Comparison of ENCODE assay signal across 12 cellular contexts in the genomic region with DNA sequence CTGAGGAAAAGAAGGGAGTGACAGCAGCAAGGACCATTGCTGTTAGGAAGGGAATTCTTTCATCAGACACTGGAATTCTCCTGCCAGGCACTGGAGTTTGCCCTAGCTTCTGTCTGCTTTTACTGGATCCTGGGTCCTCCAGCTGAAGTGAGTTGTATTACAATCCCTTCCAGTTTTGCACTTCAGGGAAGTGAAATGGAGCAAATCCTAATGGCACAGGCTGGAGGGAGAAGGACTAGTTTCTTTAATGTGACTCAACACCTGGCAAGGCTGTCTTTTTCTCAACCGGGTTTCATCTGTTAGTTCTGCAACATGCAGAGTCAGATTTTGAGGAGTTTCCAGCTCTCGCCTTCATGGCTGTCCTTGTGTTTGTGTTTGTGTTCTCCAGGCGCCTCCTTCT. TPM values are rescaled to one million over a fixed set of nuclear protein-coding genes. Genes with fewer than 3 reads are reported as not detected.
DNase-seq lines count a peak whose midpoint lies in the region; ATAC-seq and TF ChIP-seq lines count a peak whose summit lies in the region.
"Had no signal": no experiment of that assay in that cellular context is flagged by ENCODE, and none has a peak within 500 bp of the region (broad histone marks: within the 10 kb centered on the region; RNA-seq: fewer than 3 reads in every experiment).

No MANE protein-coding gene starts in this region.

- H3K4me1 ChIP-seq in body of pancreas (peaks cover 48% of the 10 kb centered on the region), gastroesophageal sphincter (peaks cover 15 to 71% (median 18%) of the 10 kb centered on the region in 3 donors), sigmoid colon (peaks cover 0 to 85% (median 62%) of the 10 kb centered on the region in 4 donors)

- TF ChIP-seq POLR2A in body of pancreas (IDR thresholded peaks at IDR 0.05), result no peak
- no peak for TF ChIP-seq POLR2A in gastroesophageal sphincter (IDR thresholded peaks at IDR 0.05)
- TF ChIP-seq POLR2A in sigmoid colon (IDR thresholded peaks at IDR 0.05), result no peak

- H3K27ac ChIP-seq in body of pancreas (peak overlapping the region; percentile 76 to 83 (median 79)), gastroesophageal sphincter (peak overlapping the region; percentile 36 to 75 (median 68)), sigmoid colon (peak overlapping the region; percentile 50 to 90 (median 82)), caudate nucleus (ENCODE audit: low read depth, low read length) (no peak overlapping the region)

- H3K4me3 ChIP-seq in body of pancreas (no peak overlapping the region), gastroesophageal sphincter (no peak overlapping the region), sigmoid colon (peak overlapping the region in 1 of 4 donors; percentile 0)
- H3K4me3 ChIP-seq: GM12878 had no signal

- ATAC-seq in body of pancreas (peak; percentile 88), gastroesophageal sphincter (peak; percentile 60), GM18519 (IDR thresholded peaks at IDR 0.05; ENCODE audit: low FRiP score, unreplicated experiment) (no peak)
- ATAC-seq: GM12878; stimulated activated effector memory CD8-positive, alpha-beta T cell treated with anti-CD3 and anti-CD28 coated beads, Interleukin-12 subunit alpha, Interleukin-12 subunit beta, amount 100 ng/mL, for 72 hours had no signal

- WGBS in body of pancreas, 2 donors, result 27 to 30% methylated on average over 3 of the region's 3 CpGs
- 37% methylated on average over 3 of the region's 3 CpGs for WGBS in gastroesophageal sphincter (ENCODE audit: low coverage in 1 of 2), 2 donors
- 82 to 83% methylated on average over 3 of the region's 3 CpGs for WGBS in sigmoid colon, 2 donors

- H3K36me3 ChIP-seq in body of pancreas (replicated peaks in 1 of 2; ENCODE audit: insufficient read depth in 1 of 2, low read depth in 2 of 2) (no peaks in the 10 kb centered on the region), gastroesophageal sphincter (no peaks in the 10 kb centered on the region), sigmoid colon (no peaks in the 10 kb centered on the region)

- intact Hi-C loops in body of pancreas (cut with DNase I), result no loop called here
- intact Hi-C loops in sigmoid colon (cut with DNase I), result loop anchor here (2.0 kb wide), 1 partner anchor 43 kb away; no protein-coding TSS in a partner anchor

- TF ChIP-seq CTCF in body of pancreas (IDR thresholded peaks at IDR 0.05), result peak in 3 of 7 experiments; percentile 8 to 25 (median 14)
- TF ChIP-seq CTCF in gastroesophageal sphincter (IDR thresholded peaks at IDR 0.05), result no peak
- TF ChIP-seq CTCF in sigmoid colon (IDR thresholded peaks at IDR 0.05), result no peak

- H3K27me3 ChIP-seq in body of pancreas (no peaks in the 10 kb centered on the region), gastroesophageal sphincter (no peaks in the 10 kb centered on the region), sigmoid colon (no peaks in the 10 kb centered on the region)

- DNase-seq in GM04504 (ENCODE audit: low read depth) (peak; percentile 56), body of pancreas (peak; percentile 63 to 84 (median 76)), sigmoid colon (peak; percentile 83), caudate nucleus (lab: John Stamatoyannopoulos, UW) (no peak), cerebellar nuclear complex (lab: John Stamatoyannopoulos, UW) (no peak)
- no peak for DNase-seq in activated CD4-positive, alpha-beta T cell treated with anti-CD3 and anti-CD28 coated beads, Interleukin-2, amount 50 U/mL, for 1 hour
- DNase-seq: activated CD4-positive, CD25-positive, alpha-beta regulatory T cell; midbrain had no signal

- TF ChIP-seq EP300 in gastroesophageal sphincter (IDR thresholded peaks at IDR 0.05), result no peak
- TF ChIP-seq EP300 in sigmoid colon (IDR thresholded peaks at IDR 0.05), result no peak

- H3K9me3 ChIP-seq in body of pancreas (no peaks in the 10 kb centered on the region), gastroesophageal sphincter (no peaks in the 10 kb centered on the region), sigmoid colon (no peaks in the 10 kb centered on the region)

RNA-seq across cellular contexts. Expression of a gene that starts 45.8 kb away (rescaled TPM):
- total RNA-seq in body of pancreas, result 10 to 100 TPM; 17.5 to 17.9 TPM
- total RNA-seq in gastroesophageal sphincter, result 10 to 100 TPM; 18.7 to 30.1 (median 21.1) TPM
- 10 to 100 TPM; 15.7 to 35.2 (median 23.6) TPM for total RNA-seq in sigmoid colon
- 10 to 100 TPM in 2 of 3 donors, 1 to 10 TPM in 1; 8.4 to 17.3 (median 13.4) TPM for polyA plus RNA-seq in sigmoid colon

Comparison
In these comparisons a context has a peak if more than half of its experiments do, and no peak if none do; other contexts are left out.
1. DNase-seq: peak in GM04504 (single experiment), body of pancreas (4 of 4) and sigmoid colon (single experiment); none in caudate nucleus (0 of 61), cerebellar nuclear complex (0 of 2) and activated CD4-positive, alpha-beta T cell treated with anti-CD3 and anti-CD28 coated beads, Interleukin-2, amount 50 U/mL, for 1 hour (single experiment).